9 cellular contexts compared by ENCODE assay signal in genomic region chr19:49331616-49332055, GRCh38. TPM values are rescaled to one million over a fixed set of nuclear protein-coding genes. Genes with fewer than 3 reads are reported as not detected.
DNase-seq lines count a peak whose midpoint lies in the region; ATAC-seq, FAIRE-seq and TF ChIP-seq lines count a peak whose summit lies in the region.
"Had no signal": no experiment of that assay in that cellular context is flagged by ENCODE, and none has a peak within 500 bp of the region (broad histone marks: within the 10 kb centered on the region; RNA-seq: fewer than 3 reads in every experiment).

No MANE protein-coding gene starts in this region.

- no peak overlapping the region for H3K27ac ChIP-seq in tibial nerve

- WGBS in tibial nerve, 2 donors = 43 to 70% methylated on average over 2 of the region's 2 CpGs

- peak overlapping the region; percentile 75 for H3K27ac Mint-ChIP-seq in activated CD4-positive, alpha-beta T cell treated with anti-CD3 and anti-CD28 coated beads for 36 hours

- H3K9me3 Mint-ChIP-seq in activated CD4-positive, alpha-beta T cell treated with anti-CD3 and anti-CD28 coated beads for 36 hours (ENCODE audit: low read depth) = no peaks in the 10 kb centered on the region

- CTCF ChIA-PET in activated CD4-positive, alpha-beta T cell treated with anti-CD3 and anti-CD28 coated beads for 36 hours (lab: Charles Lee) = interaction anchor here (0.8 to 1.7 kb wide), 5 partner anchors 9 to 145 kb away, joined by 3 to 6 read pairs (median 3); no protein-coding TSS in a partner anchor

- peak overlapping the region; percentile 33 for H3K4me3 Mint-ChIP-seq in activated CD4-positive, alpha-beta T cell treated with anti-CD3 and anti-CD28 coated beads for 36 hours

- peaks cover 0 to 4% (median 1%) of the 10 kb centered on the region in 4 donors for H3K4me1 ChIP-seq in tibial nerve

- POLR2A ChIA-PET in activated CD4-positive, alpha-beta T cell treated with anti-CD3 and anti-CD28 coated beads for 36 hours (lab: Charles Lee) = interaction anchor here (0.7 kb wide), 1 partner anchor 203 kb away, joined by 3 read pairs; no protein-coding TSS in a partner anchor

- no peaks in the 10 kb centered on the region for H3K27me3 ChIP-seq in tibial nerve

- no peak overlapping the region for H3K4me3 ChIP-seq in tibial nerve
- H3K4me3 ChIP-seq: skin epidermis had no signal

- H3K36me3 ChIP-seq in tibial nerve = peaks cover 0 to 10% (median 0%) of the 10 kb centered on the region in 3 donors

- H3K27me3 Mint-ChIP-seq in activated CD4-positive, alpha-beta T cell treated with anti-CD3 and anti-CD28 coated beads for 36 hours = no peaks in the 10 kb centered on the region

- TF ChIP-seq POLR2A in H54 (IDR thresholded peaks at IDR 0.05; ENCODE audit: low read depth, low read length) = no peak
- no peak for TF ChIP-seq POLR2A in tibial nerve (IDR thresholded peaks at IDR 0.05)

- no peaks in the 10 kb centered on the region for H3K9me3 ChIP-seq in tibial nerve

- no peak for TF ChIP-seq CTCF in tibial nerve (IDR thresholded peaks at IDR 0.05)

- peak; percentile 80 for ATAC-seq in activated CD4-positive, alpha-beta T cell treated with anti-CD3 and anti-CD28 coated beads for 36 hours

- peaks cover 81% of the 10 kb centered on the region for H3K4me1 Mint-ChIP-seq in activated CD4-positive, alpha-beta T cell treated with anti-CD3 and anti-CD28 coated beads for 36 hours

- peaks cover 13% of the 10 kb centered on the region for H3K36me3 Mint-ChIP-seq in activated CD4-positive, alpha-beta T cell treated with anti-CD3 and anti-CD28 coated beads for 36 hours (ENCODE audit: low read depth)

- intact Hi-C loops in activated CD4-positive, alpha-beta T cell treated with anti-CD3 and anti-CD28 coated beads for 36 hours (cut with DNase I, micrococcal nuclease) = loop anchor here (1.0 to 10.0 kb wide), 6 partner anchors 57 to 619 kb away; partner anchors contain the start of genes C19orf73 (in 1 of the 2), KASH5 (in 1 of the 2), PPFIA3 (in 1 of the 2) and PPP1R15A (in 1 of the 2)

- DNase-seq in EH (ENCODE audit: low read depth) = peak; percentile 69
- peak; percentile 34 for DNase-seq in H54 (ENCODE audit: insufficient read length, low spot score)
- DNase-seq in NCI-H2171 (lab: John Stamatoyannopoulos, UW) = peak; percentile 35
- peak; percentile 80 for DNase-seq in activated CD4-positive, alpha-beta T cell treated with anti-CD3 and anti-CD28 coated beads for 36 hours
- DNase-seq in effector CD4-positive, alpha-beta T cell = peak; percentile 48
- DNase-seq in mucosa of gallbladder (ENCODE audit: low spot score) = peak; percentile 42
- DNase-seq in NCI-H345 treated with DMSO at 0.1 percent for 48 hours (lab: John Stamatoyannopoulos, UW; ENCODE audit: unreplicated experiment) = no peak
- DNase-seq in tibial nerve (ENCODE audit: low spot score in 2 of 2) = no peak

- no peak for TF ChIP-seq EP300 in tibial nerve (IDR thresholded peaks at IDR 0.05)

- no peak for FAIRE-seq in H54 (lab: Jason Lieb, UNC)

RNA-seq across cellular contexts. Expression of gene CD37, which starts 3.6 kb away (rescaled TPM):
- 100 to 1,000 TPM; 152 to 191 TPM for total RNA-seq in activated CD4-positive, alpha-beta T cell treated with anti-CD3 and anti-CD28 coated beads for 36 hours
- total RNA-seq in mucosa of gallbladder = 27.5 TPM
- 10 to 100 TPM in 3 of 4 donors, 1 to 10 TPM in 1; 9.8 to 18.6 (median 15.8) TPM for total RNA-seq in tibial nerve

RNA-seq across cellular contexts. Expression of gene SLC6A16, which starts 6.6 kb away (rescaled TPM):
- total RNA-seq in activated CD4-positive, alpha-beta T cell treated with anti-CD3 and anti-CD28 coated beads for 36 hours = 1 to 10 TPM in 1 of 2 experiments, under 1 TPM in 1; 0.42 to 1.3 TPM
- 0.86 TPM for total RNA-seq in mucosa of gallbladder
- total RNA-seq in tibial nerve = 1 to 10 TPM; 2.6 to 4.6 (median 3.4) TPM

RNA-seq across cellular contexts. Expression of gene TEAD2, which starts 30.6 kb away (rescaled TPM):
- total RNA-seq in activated CD4-positive, alpha-beta T cell treated with anti-CD3 and anti-CD28 coated beads for 36 hours = not detected
- 18.0 TPM for total RNA-seq in mucosa of gallbladder
- 10 to 100 TPM; 17.8 to 39.0 (median 21.4) TPM for total RNA-seq in tibial nerve

RNA-seq across cellular contexts. Expression of gene DKKL1, which starts 32.0 kb away (rescaled TPM):
- not detected for total RNA-seq in activated CD4-positive, alpha-beta T cell treated with anti-CD3 and anti-CD28 coated beads for 36 hours
- total RNA-seq in mucosa of gallbladder (not detected), tibial nerve (not detected)

RNA-seq across cellular contexts. Expression of gene KASH5, which starts 56.4 kb away (rescaled TPM):
- 1 to 10 TPM in 1 of 2 experiments, under 1 TPM in 1; 0.96 to 1.2 TPM for total RNA-seq in activated CD4-positive, alpha-beta T cell treated with anti-CD3 and anti-CD28 coated beads for 36 hours
- not detected for total RNA-seq in mucosa of gallbladder
- not detected for total RNA-seq in tibial nerve

Comparison
In these comparisons a context has a peak if more than half of its experiments do, and no peak if none do; other contexts are left out.
1. DNase-seq: peak in EH (single experiment), H54 (single experiment), NCI-H2171 (single experiment), activated CD4-positive, alpha-beta T cell treated with anti-CD3 and anti-CD28 coated beads for 36 hours (single experiment), effector CD4-positive, alpha-beta T cell (single experiment) and mucosa of gallbladder (single experiment); none in NCI-H345 treated with DMSO at 0.1 percent for 48 hours (single experiment) and tibial nerve (0 of 2).
2. RNA of gene TEAD2, which starts 30.6 kb away (total RNA-seq): 17.8 to 39.0 TPM in tibial nerve and 18.0 TPM in mucosa of gallbladder (single experiment); not detected in activated CD4-positive, alpha-beta T cell treated with anti-CD3 and anti-CD28 coated beads for 36 hours; every median in the first group is over 10 times any median in the second.